In the genomic region with DNA sequence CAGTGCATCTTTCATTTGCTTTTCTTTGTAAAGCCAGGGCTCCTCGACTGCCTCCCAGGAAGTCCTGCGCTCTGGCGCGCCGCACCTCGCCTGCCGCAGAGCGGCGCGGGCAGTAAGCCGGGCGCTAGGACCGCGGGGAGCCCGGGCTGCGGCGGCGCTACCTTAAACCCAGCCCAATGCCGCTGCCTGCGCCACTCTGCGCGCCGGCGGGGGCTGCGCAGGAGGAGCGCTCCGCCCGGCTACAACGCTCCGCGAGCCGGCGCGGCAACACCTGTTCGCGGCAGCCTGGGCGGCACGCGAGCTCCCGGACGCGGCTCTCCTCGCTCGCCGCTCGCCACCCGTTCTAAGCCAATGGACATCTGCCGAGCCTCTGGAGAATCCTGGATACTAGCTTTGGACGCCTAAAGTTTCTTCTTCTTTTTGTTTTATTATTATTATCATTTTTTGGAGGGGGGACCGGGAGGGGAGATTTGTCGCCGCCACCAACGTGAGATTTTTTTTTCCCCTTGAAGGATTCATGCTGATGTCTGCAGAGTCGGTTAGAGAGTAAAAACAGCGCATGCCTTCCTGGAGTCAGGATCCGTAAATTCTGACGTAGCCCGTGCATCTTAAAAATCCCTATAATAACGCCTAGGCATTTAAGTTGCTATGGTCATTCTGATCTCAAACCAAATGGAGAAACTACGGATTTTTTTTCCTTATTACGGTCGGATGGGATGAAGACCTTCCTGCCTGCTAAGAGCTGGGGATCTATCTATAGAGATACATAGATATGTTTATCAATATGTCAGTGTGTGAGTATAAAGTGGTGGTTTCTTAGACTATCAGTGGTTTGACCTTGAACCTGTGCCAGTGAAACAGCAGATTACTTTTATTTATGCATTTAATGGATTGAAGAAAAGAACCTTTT, we compare ENCODE assay signal across 8 cellular contexts. TPM values are rescaled to one million over a fixed set of nuclear protein-coding genes. Genes with fewer than 3 reads are reported as not detected.
DNase-seq lines count a peak whose midpoint lies in the region; TF ChIP-seq lines count a peak whose summit lies in the region.

FGF9 (plus strand) TSS at position 191 of the 910 bp plus-strand sequence. CDS start 840 bp downstream, outside the sequence.

- H3K9me3 ChIP-seq in GM23248 (ENCODE audit: low read depth) = no peaks in the 10 kb centered on the region

- DNase-seq in GM03348 (ENCODE audit: low spot score) (peak; percentile 92), GM23248 (peak; percentile 80), LNCaP clone FGC (ENCODE audit: low read depth) (peak; percentile 28), SK-N-DZ (ENCODE audit: low spot score) (peak; percentile 71), cardiac septum (ENCODE audit: low spot score) (peak; percentile 88), pons (ENCODE audit: low spot score) (peak; percentile 53)

- WGBS in GM23248 (ENCODE audit: low coverage in 1 of 2, low lambda C conversion rate in 2 of 2, missing lambda C conversion rate in 2 of 2), 2 experiments = 1% methylated on average over 46 to 62 of the region's 62 CpGs
- WGBS in urinary bladder = under 1% methylated on average over 62 of the region's 62 CpGs

- H3K36me3 ChIP-seq in GM23248 (ENCODE audit: low read depth) (no peaks in the 10 kb centered on the region), urinary bladder (ENCODE audit: insufficient read depth) (no peaks in the 10 kb centered on the region)

- H3K79me2 ChIP-seq in GM23248 (ENCODE audit: insufficient read depth) = no peaks in the 10 kb centered on the region

- H3K4me2 ChIP-seq in GM23248 (ENCODE audit: unreplicated experiment) = peak within 1 kb of the TSS; percentile 88

- H3K36me3 Mint-ChIP-seq in activated naive CD8-positive, alpha-beta T cell = no peaks in the 10 kb centered on the region

- no peak within 1 kb of the TSS for H3K27ac ChIP-seq in GM23248
- H3K27ac ChIP-seq in urinary bladder (ENCODE audit: low read depth) = peak within 1 kb of the TSS; percentile 61

- H3K27me3 Mint-ChIP-seq in activated naive CD8-positive, alpha-beta T cell = peaks cover 5% of the 10 kb centered on the region

- peak; percentile 5; the same call in 1 of the 2 replicates for TF ChIP-seq CTCF in LNCaP clone FGC (IDR thresholded peaks at IDR 0.05; ENCODE audit: control insufficient read depth, extremely low read depth, insufficient read depth)

- in situ Hi-C loops in GM23248 (cut with MboI) = no loop called here

- H3K4me3 Mint-ChIP-seq in activated naive CD8-positive, alpha-beta T cell = peak within 1 kb of the TSS; percentile 90

- H3F3A ChIP-seq in GM23248 (ENCODE audit: insufficient read depth) = 0 out of 2 replicates have a peak, but pooled peaks cover 7% of the 10 kb centered on the region

- H3K4me3 ChIP-seq in GM23248 = peak within 1 kb of the TSS; percentile 72
- H3K4me3 ChIP-seq in LNCaP clone FGC (ENCODE audit: low read depth, low read length) = peak within 1 kb of the TSS; percentile 36
- H3K4me3 ChIP-seq in urinary bladder (ENCODE audit: low read depth, low read length) = peak within 1 kb of the TSS; percentile 79

- H3K27ac Mint-ChIP-seq in activated naive CD8-positive, alpha-beta T cell = peak within 1 kb of the TSS; percentile 86

- H3K9me3 Mint-ChIP-seq in activated naive CD8-positive, alpha-beta T cell (ENCODE audit: low read depth) = no peaks in the 10 kb centered on the region

- no peaks in the 10 kb centered on the region for H3K9me2 ChIP-seq in GM23248 (ENCODE audit: insufficient read depth)

- peak within 1 kb of the TSS; percentile 15; the same call in 1 of the 2 replicates for H3K9ac ChIP-seq in GM23248

- intact Hi-C loops in cardiac septum (cut with DNase I) = loop anchor here (5.0 to 10.0 kb wide), 4 partner anchors 69 to 754 kb away; partner anchors contain the start of gene MICU2

- 0 out of 2 replicates have a peak, but pooled peaks cover 2% of the 10 kb centered on the region for H3K4me1 ChIP-seq in GM23248 (ENCODE audit: insufficient read depth)
- H3K4me1 ChIP-seq in urinary bladder (ENCODE audit: insufficient read depth) = no peaks in the 10 kb centered on the region

- peaks cover 51% of the 10 kb centered on the region for H3K4me1 Mint-ChIP-seq in activated naive CD8-positive, alpha-beta T cell (ENCODE audit: low read depth)

- H4K20me1 ChIP-seq in GM23248 (ENCODE audit: insufficient read depth) = no peaks in the 10 kb centered on the region

- H2AFZ ChIP-seq in GM23248 = peak within 1 kb of the TSS; percentile 81

- H3K27me3 ChIP-seq in GM23248 (replicated peaks; ENCODE audit: insufficient read depth) = peaks cover 57% of the 10 kb centered on the region

RNA-seq across cellular contexts. Expression of gene FGF9, which starts in this region (rescaled TPM):
- total RNA-seq in GM23248 (2014; rRNA removed; shearing (Covaris generic)) = 0.65 TPM in 1 of 2 replicates, not detected in the other
- 0.39 and 0.75 TPM in 2 replicates for polyA plus RNA-seq in GM23248 (2016; fragmentation: Nextera tagmentation; extraction: Ambion mirVana)
- 1.0 and 1.1 TPM in 2 replicates for polyA plus RNA-seq in SK-N-DZ (2014; cell fraction: cytosol; rRNA removed)
- polyA plus RNA-seq in SK-N-DZ (2014; cell fraction: nucleus; rRNA removed) = 2.4 and 4.0 TPM in 2 replicates
- total RNA-seq in cardiac septum = 14.3 TPM
- total RNA-seq in urinary bladder = 13.8 TPM
- 1.9 TPM for polyA plus RNA-seq in urinary bladder

Comparison
In these comparisons a context has a peak if more than half of its experiments do, and no peak if none do; other contexts are left out.
1. Peak in DNase-seq, H3K4me3 ChIP-seq, H3K9ac ChIP-seq and H3K4me2 ChIP-seq in GM23248; RNA of the gene not detected or under 1 TPM.
2. DNase-seq: peak in every context shown above with its lines; median percentile 92 in GM03348; 88 in cardiac septum; 80 in GM23248; 71 in SK-N-DZ; 53 in pons; 28 in LNCaP clone FGC.